In genomic region chr4:112266823-112267222, GRCh38 we compare ENCODE assay signal across 10 cellular contexts. TPM values are rescaled to one million over a fixed set of nuclear protein-coding genes. Genes with fewer than 3 reads are reported as not detected.
DNase-seq lines count a peak whose midpoint lies in the region; ATAC-seq and FAIRE-seq lines count a peak whose summit lies in the region.
"Had no signal": no experiment of that assay in that cellular context is flagged by ENCODE, and none has a peak within 500 bp of the region (broad histone marks: within the 10 kb centered on the region; RNA-seq: fewer than 3 reads in every experiment).

No MANE protein-coding gene starts in this region.

- peak overlapping the region; percentile 16 for H3K27ac Mint-ChIP-seq in activated T-helper 17 cell treated with anti-CD3 and anti-CD28 coated beads, Interleukin-2, amount 50 U/mL, for 72 hours

- DNase-seq in AG08395 (ENCODE audit: low spot score) (peak; percentile 34), GM19239 (ENCODE audit: insufficient read length, low spot score) (no peak), iris pigment epithelial cell (ENCODE audit: low read depth) (peak; percentile 56), sciatic nerve (ENCODE audit: low spot score) (no peak), GOT3 (lab: John Stamatoyannopoulos, UW) (no peak)
- DNase-seq in activated effector memory CD4-positive, alpha-beta T cell treated with Interleukin-2 at 50 U/mL for 16 hours: no peak
- DNase-seq in stimulated activated naive CD4-positive, alpha-beta T cell treated with Interleukin-2 at 50 U/mL for 16 hours (lab: John Stamatoyannopoulos, UW): no peak
- DNase-seq: activated CD8-positive, alpha-beta memory T cell treated with anti-CD3 and anti-CD28 coated beads, Interleukin-2, amount 50 U/mL, for 48 hours had no signal

- no peaks in the 10 kb centered on the region for H3K27me3 Mint-ChIP-seq in activated T-helper 17 cell treated with anti-CD3 and anti-CD28 coated beads, Interleukin-2, amount 50 U/mL, for 72 hours
- H3K27me3 Mint-ChIP-seq: stimulated activated naive CD8-positive, alpha-beta T cell treated with anti-CD3 and anti-CD28 coated beads, Interleukin-15, Interleukin-2, amounts not matched to agents 100 ng/mL and 50 ng/mL, for 24 hours had no signal

- FAIRE-seq in GM19239 (lab: Jason Lieb, UNC): peak; percentile 89

- intact Hi-C loops in sciatic nerve (cut with DNase I): no loop called here

- peaks cover 24% of the 10 kb centered on the region for H3K4me1 Mint-ChIP-seq in activated T-helper 17 cell treated with anti-CD3 and anti-CD28 coated beads, Interleukin-2, amount 50 U/mL, for 72 hours

- peak overlapping the region; percentile 33 for H3K4me3 Mint-ChIP-seq in activated T-helper 17 cell treated with anti-CD3 and anti-CD28 coated beads, Interleukin-2, amount 50 U/mL, for 72 hours
- H3K4me3 Mint-ChIP-seq: stimulated activated naive CD8-positive, alpha-beta T cell treated with anti-CD3 and anti-CD28 coated beads, Interleukin-15, Interleukin-2, amounts not matched to agents 100 ng/mL and 50 ng/mL, for 24 hours had no signal

- H3K9me3 Mint-ChIP-seq in activated T-helper 17 cell treated with anti-CD3 and anti-CD28 coated beads, Interleukin-2, amount 50 U/mL, for 72 hours: peaks cover 3% of the 10 kb centered on the region
- H3K9me3 Mint-ChIP-seq: stimulated activated naive CD8-positive, alpha-beta T cell treated with anti-CD3 and anti-CD28 coated beads, Interleukin-15, Interleukin-2, amounts not matched to agents 100 ng/mL and 50 ng/mL, for 24 hours had no signal

- no peak for ATAC-seq in activated T-helper 17 cell treated with anti-CD3 and anti-CD28 coated beads, Interleukin-2, amount 50 U/mL, for 72 hours (replicated peaks)
- ATAC-seq in sciatic nerve: no peak

- H3K36me3 Mint-ChIP-seq in activated T-helper 17 cell treated with anti-CD3 and anti-CD28 coated beads, Interleukin-2, amount 50 U/mL, for 72 hours (ENCODE audit: low read depth): peaks cover 51% of the 10 kb centered on the region

RNA-seq across cellular contexts. Expression of gene TIFA, which starts 18.9 kb away (rescaled TPM):
- 100 to 1,000 TPM in 1 of 2 donors, 10 to 100 TPM in 1; 53.6 to 108 TPM for total RNA-seq in activated T-helper 17 cell treated with anti-CD3 and anti-CD28 coated beads, Interleukin-2, amount 50 U/mL, for 72 hours
- 6.0 TPM for total RNA-seq in sciatic nerve

RNA-seq across cellular contexts. Expression of gene ALPK1, which starts 30.3 kb away (rescaled TPM):
- 10 to 100 TPM; 15.7 to 55.3 TPM for total RNA-seq in activated T-helper 17 cell treated with anti-CD3 and anti-CD28 coated beads, Interleukin-2, amount 50 U/mL, for 72 hours
- 42.6 TPM for total RNA-seq in sciatic nerve

RNA-seq across cellular contexts. Expression of gene AP1AR, which starts 35.2 kb away (rescaled TPM):
- 10 to 100 TPM in 1 of 2 donors, 1 to 10 TPM in 1; 9.1 to 23.1 TPM for total RNA-seq in activated T-helper 17 cell treated with anti-CD3 and anti-CD28 coated beads, Interleukin-2, amount 50 U/mL, for 72 hours
- 17.4 TPM for total RNA-seq in sciatic nerve

Comparison
In these comparisons a context has a peak if more than half of its experiments do, and no peak if none do; other contexts are left out.
1. DNase-seq: peak in AG08395 (single experiment) and iris pigment epithelial cell (single experiment); none in GM19239 (single experiment), sciatic nerve (single experiment), activated effector memory CD4-positive, alpha-beta T cell treated with Interleukin-2 at 50 U/mL for 16 hours (single experiment), GOT3 (single experiment) and stimulated activated naive CD4-positive, alpha-beta T cell treated with Interleukin-2 at 50 U/mL for 16 hours (single experiment).